Comparison of ENCODE assay signal across 8 cellular contexts in the genomic region with DNA sequence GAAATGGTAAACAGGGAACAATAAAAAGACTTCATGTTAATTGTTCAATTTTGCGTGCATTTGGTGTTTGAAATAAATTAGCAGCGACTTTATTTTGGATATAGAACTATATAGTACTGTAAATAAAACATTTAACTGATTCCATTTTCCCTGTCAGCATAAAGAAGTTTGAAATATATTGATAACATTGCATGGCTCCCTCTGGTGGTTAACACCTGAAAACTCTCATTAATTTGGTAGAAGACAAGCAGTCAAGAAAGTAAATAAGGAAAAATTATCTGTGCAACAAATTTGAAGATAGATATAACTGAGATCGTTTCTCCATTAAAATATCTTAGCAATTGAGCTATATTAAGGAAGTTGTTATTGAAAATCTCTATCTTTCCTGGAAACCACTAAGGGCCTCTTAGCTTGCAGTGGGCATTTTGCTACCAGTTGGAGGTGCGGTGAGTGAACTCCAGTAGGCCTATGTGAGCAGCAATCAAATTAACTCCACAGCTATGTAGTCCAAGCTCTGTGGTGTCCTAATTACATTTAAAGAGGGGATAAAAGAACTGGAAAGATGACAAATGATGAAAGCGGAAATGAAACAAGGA.
DNase-seq lines count a peak whose midpoint lies in the region; ATAC-seq and TF ChIP-seq lines count a peak whose summit lies in the region.

No MANE protein-coding gene starts in this region.

- WGBS in SK-N-SH (ENCODE audit: low lambda C conversion rate): 11% methylated on average over 5 of the region's 5 CpGs
- 48% methylated on average over 5 of the region's 5 CpGs for WGBS in prostate gland

- H3K27me3 ChIP-seq in SK-N-SH (ENCODE audit: insufficient read depth) (no peaks in the 10 kb centered on the region), colonic mucosa (no peaks in the 10 kb centered on the region), prostate gland (replicated peaks; ENCODE audit: insufficient read depth) (no peaks in the 10 kb centered on the region)

- peak; percentile 1 for DNase-seq in SK-N-SH
- DNase-seq in M059J (ENCODE audit: low read depth): peak; percentile 7
- no peak for DNase-seq in colonic mucosa
- no peak for DNase-seq in prostate gland (ENCODE audit: low spot score)
- DNase-seq in HuH-7 (ENCODE audit: low spot score): no peak
- DNase-seq in amniotic stem cell (lab: John Stamatoyannopoulos, UW): no peak

- no peak overlapping the region for H3K27ac ChIP-seq in SK-N-SH (ENCODE audit: low read depth in 2 of 2, low read length in 1 of 2)
- H3K27ac ChIP-seq in colonic mucosa: no peak overlapping the region
- no peak overlapping the region for H3K27ac ChIP-seq in prostate gland

- no peaks in the 10 kb centered on the region for H4K20me1 ChIP-seq in SK-N-SH (ENCODE audit: insufficient read depth)

- CTCF ChIA-PET in SK-N-SH (lab: Yijun Ruan, JAX): interaction anchor here (0.7 kb wide), 1 partner anchor 15 kb away, joined by 3 read pairs; no protein-coding TSS in a partner anchor

- TF ChIP-seq EP300 in SK-N-SH (IDR thresholded peaks at IDR 0.05; ENCODE audit: borderline replicate concordance in 1 of 2, low read depth in 1 of 2, low read length in 1 of 2): no peak

- H3K9ac ChIP-seq in SK-N-SH: no peak overlapping the region
- H3K9ac ChIP-seq in colonic mucosa (ENCODE audit: low read depth in 2 of 2, low read length in 2 of 2): no peak overlapping the region

- TF ChIP-seq CTCF in SK-N-SH (IDR thresholded peaks at IDR 0.05): peak; percentile 77
- TF ChIP-seq CTCF in colonic mucosa (IDR thresholded peaks at IDR 0.05): peak; percentile 44
- peak in 3 of 4 experiments; percentile 20 to 36 (median 32) for TF ChIP-seq CTCF in prostate gland (IDR thresholded peaks at IDR 0.05)

- no peaks in the 10 kb centered on the region for H3K79me2 ChIP-seq in SK-N-SH (ENCODE audit: insufficient read depth)

- H3K9me3 ChIP-seq in SK-N-SH (no peaks in the 10 kb centered on the region), colonic mucosa (no peaks in the 10 kb centered on the region), prostate gland (no peaks in the 10 kb centered on the region)

- H3K9me2 ChIP-seq in SK-N-SH: no peaks in the 10 kb centered on the region

- peak; percentile 26; the same call in 1 of the 2 replicates for TF ChIP-seq RAD21 in SK-N-SH (IDR thresholded peaks at IDR 0.05; ENCODE audit: low read length)

- intact Hi-C loops in colonic mucosa (cut with DNase I) (no loop called here), prostate gland (cut with DNase I) (no loop called here)

- H3K4me2 ChIP-seq in SK-N-SH: no peak overlapping the region

- ATAC-seq in SK-N-SH treated with all-trans-retinoic acid at 6 μM for 48 hours: no peak
- no peak for ATAC-seq in GM19452 (IDR thresholded peaks at IDR 0.05; ENCODE audit: unreplicated experiment)

- H2AFZ ChIP-seq in SK-N-SH (ENCODE audit: low read depth): no peak overlapping the region

- no peaks in the 10 kb centered on the region for H3K4me1 ChIP-seq in SK-N-SH (ENCODE audit: control insufficient read depth in 1 of 2, insufficient read depth in 2 of 2, low read depth in 1 of 2, low read length in 1 of 2)
- no peaks in the 10 kb centered on the region for H3K4me1 ChIP-seq in colonic mucosa
- H3K4me1 ChIP-seq in prostate gland (replicated peaks): no peaks in the 10 kb centered on the region

- POLR2A ChIA-PET in SK-N-SH (lab: Yijun Ruan, JAX): no interaction called here

- H3F3A ChIP-seq in SK-N-SH (replicated peaks; ENCODE audit: insufficient read depth): no peaks in the 10 kb centered on the region

- H3K4me3 ChIP-seq in SK-N-SH (ENCODE audit: low read depth in 2 of 2, low read length in 1 of 2) (peak overlapping the region in 1 of 2 experiments; percentile 22; a peak in 1 of 4 replicates), colonic mucosa (no peak overlapping the region), prostate gland (no peak overlapping the region)

- no peaks in the 10 kb centered on the region for H3K36me3 ChIP-seq in SK-N-SH (replicated peaks in 1 of 2; ENCODE audit: control insufficient read depth in 1 of 2, insufficient read depth in 2 of 2, low read length in 1 of 2)
- no peaks in the 10 kb centered on the region for H3K36me3 ChIP-seq in colonic mucosa
- no peaks in the 10 kb centered on the region for H3K36me3 ChIP-seq in prostate gland

- TF ChIP-seq POLR2A in prostate gland (IDR thresholded peaks at IDR 0.05): no peak

TF ChIP-seq in SK-N-SH, 30 proteins besides CTCF, POLR2A, EP300 and RAD21:
- TF ChIP-seq SMC3 (IDR thresholded peaks at IDR 0.05; ENCODE audit: low read depth, low read length): peak; percentile 16; the same call in 1 of the 2 replicates
- TF ChIP-seq TAF1 (IDR thresholded peaks at IDR 0.05; ENCODE audit: borderline replicate concordance, low read depth, low read length): no peak
- no peak for TF ChIP-seq RCOR1 (IDR thresholded peaks at IDR 0.05; ENCODE audit: low read length)

TF ChIP-seq in SK-N-SH treated with all-trans-retinoic acid at 6 μM for 48 hours, 23 proteins besides CTCF, POLR2A, EP300 and RAD21:
- TF ChIP-seq ZNF565 (CRISPR knock-in tag; conservative IDR thresholded peaks at IDR 0.05; ENCODE audit: low read depth) (no peak), CSDC2 (CRISPR knock-in tag; IDR thresholded peaks at IDR 0.05) (no peak), ZNF8 (CRISPR knock-in tag; IDR thresholded peaks at IDR 0.05) (no peak), SNAI2 (CRISPR knock-in tag; IDR thresholded peaks at IDR 0.05) (no peak), ZNF70 (CRISPR knock-in tag; IDR thresholded peaks at IDR 0.05) (no peak), RARB (CRISPR knock-in tag; IDR thresholded peaks at IDR 0.05) (no peak), BACH2 (CRISPR knock-in tag; IDR thresholded peaks at IDR 0.05; ENCODE audit: borderline replicate concordance) (no peak), ZC3H10 (CRISPR knock-in tag; IDR thresholded peaks at IDR 0.05) (no peak), ESRRG (CRISPR knock-in tag; IDR thresholded peaks at IDR 0.05) (no peak), TOX (CRISPR knock-in tag; IDR thresholded peaks at IDR 0.05; ENCODE audit: borderline replicate concordance) (no peak), GLIS3 (CRISPR knock-in tag; IDR thresholded peaks at IDR 0.05) (no peak), ISL1 (CRISPR knock-in tag; IDR thresholded peaks at IDR 0.05) (no peak), ZFP30 (CRISPR knock-in tag; IDR thresholded peaks at IDR 0.05) (no peak), PPARA (CRISPR knock-in tag; IDR thresholded peaks at IDR 0.05; ENCODE audit: borderline replicate concordance) (no peak), ARNTL (CRISPR knock-in tag; IDR thresholded peaks at IDR 0.05; ENCODE audit: borderline replicate concordance, low read depth) (no peak)
- TF ChIP-seq, protein P1, sequence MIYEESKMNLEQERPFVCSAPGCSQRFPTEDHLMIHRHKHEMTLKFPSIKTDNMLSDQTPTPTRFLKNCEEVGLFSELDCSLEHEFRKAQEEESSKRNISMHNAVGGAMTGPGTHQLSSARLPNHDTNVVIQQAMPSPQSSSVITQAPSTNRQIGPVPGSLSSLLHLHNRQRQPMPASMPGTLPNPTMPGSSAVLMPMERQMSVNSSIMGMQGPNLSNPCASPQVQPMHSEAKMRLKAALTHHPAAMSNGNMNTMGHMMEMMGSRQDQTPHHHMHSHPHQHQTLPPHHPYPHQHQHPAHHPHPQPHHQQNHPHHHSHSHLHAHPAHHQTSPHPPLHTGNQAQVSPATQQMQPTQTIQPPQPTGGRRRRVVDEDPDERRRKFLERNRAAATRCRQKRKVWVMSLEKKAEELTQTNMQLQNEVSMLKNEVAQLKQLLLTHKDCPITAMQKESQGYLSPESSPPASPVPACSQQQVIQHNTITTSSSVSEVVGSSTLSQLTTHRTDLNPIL (CRISPR knock-in tag; IDR thresholded peaks at IDR 0.05; ENCODE audit: low read depth): no peak
- TF ChIP-seq, protein P2, sequence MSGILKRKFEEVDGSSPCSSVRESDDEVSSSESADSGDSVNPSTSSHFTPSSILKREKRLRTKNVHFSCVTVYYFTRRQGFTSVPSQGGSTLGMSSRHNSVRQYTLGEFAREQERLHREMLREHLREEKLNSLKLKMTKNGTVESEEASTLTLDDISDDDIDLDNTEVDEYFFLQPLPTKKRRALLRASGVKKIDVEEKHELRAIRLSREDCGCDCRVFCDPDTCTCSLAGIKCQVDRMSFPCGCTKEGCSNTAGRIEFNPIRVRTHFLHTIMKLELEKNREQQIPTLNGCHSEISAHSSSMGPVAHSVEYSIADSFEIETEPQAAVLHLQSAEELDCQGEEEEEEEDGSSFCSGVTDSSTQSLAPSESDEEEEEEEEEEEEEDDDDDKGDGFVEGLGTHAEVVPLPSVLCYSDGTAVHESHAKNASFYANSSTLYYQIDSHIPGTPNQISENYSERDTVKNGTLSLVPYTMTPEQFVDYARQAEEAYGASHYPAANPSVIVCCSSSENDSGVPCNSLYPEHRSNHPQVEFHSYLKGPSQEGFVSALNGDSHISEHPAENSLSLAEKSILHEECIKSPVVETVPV (CRISPR knock-in tag; IDR thresholded peaks at IDR 0.05): no peak
- TF ChIP-seq, protein P3, sequence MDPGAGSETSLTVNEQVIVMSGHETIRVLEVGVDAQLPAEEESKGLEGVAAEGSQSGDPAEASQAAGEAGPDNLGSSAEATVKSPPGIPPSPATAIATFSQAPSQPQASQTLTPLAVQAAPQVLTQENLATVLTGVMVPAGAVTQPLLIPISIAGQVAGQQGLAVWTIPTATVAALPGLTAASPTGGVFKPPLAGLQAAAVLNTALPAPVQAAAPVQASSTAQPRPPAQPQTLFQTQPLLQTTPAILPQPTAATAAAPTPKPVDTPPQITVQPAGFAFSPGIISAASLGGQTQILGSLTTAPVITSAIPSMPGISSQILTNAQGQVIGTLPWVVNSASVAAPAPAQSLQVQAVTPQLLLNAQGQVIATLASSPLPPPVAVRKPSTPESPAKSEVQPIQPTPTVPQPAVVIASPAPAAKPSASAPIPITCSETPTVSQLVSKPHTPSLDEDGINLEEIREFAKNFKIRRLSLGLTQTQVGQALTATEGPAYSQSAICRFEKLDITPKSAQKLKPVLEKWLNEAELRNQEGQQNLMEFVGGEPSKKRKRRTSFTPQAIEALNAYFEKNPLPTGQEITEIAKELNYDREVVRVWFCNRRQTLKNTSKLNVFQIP (CRISPR knock-in tag; IDR thresholded peaks at IDR 0.05; ENCODE audit: borderline replicate concordance, low read depth): no peak

Comparison
In these comparisons a context has a peak if more than half of its experiments do, and no peak if none do; other contexts are left out.
1. DNase-seq: peak in SK-N-SH (single experiment) and M059J (single experiment); none in colonic mucosa (single experiment), prostate gland (single experiment), HuH-7 (single experiment) and amniotic stem cell (single experiment).
2. Peak in every context shown above with its lines, with median percentiles within 50 percentile points of each other: CTCF ChIP-seq.